24 cellular contexts compared by ENCODE assay signal in the genomic region with DNA sequence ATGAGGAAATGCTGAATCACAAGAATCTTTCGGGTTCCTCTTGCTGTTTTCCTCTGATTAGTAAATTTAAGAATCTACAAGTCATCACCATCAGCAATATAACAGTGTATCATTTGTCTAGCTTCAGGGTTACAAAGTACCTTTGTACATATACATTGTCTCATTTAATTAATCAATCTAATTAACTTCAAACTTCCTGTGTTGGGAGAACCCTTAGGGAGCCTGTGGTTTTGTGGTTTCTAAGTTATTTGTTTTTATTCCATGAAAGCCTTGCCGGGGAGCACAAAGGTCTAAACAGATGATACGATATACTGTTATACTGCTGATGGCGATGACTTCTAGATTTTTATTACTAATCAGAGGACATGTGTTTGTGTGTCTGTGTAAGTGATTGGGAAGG. TPM values are rescaled to one million over a fixed set of nuclear protein-coding genes. Genes with fewer than 3 reads are reported as not detected.
DNase-seq lines count a peak whose midpoint lies in the region; TF ChIP-seq lines count a peak whose summit lies in the region.
"Had no signal": no experiment of that assay in that cellular context is flagged by ENCODE, and none has a peak within 500 bp of the region (broad histone marks: within the 10 kb centered on the region; RNA-seq: fewer than 3 reads in every experiment).

No MANE protein-coding gene starts in this region.

- TF ChIP-seq CTCF in osteoblast (IDR thresholded peaks at IDR 0.05; ENCODE audit: extremely low read depth, low read depth, low read length): no peak

- no peak overlapping the region for H3K4me2 ChIP-seq in osteoblast (ENCODE audit: insufficient read depth, low read length)

- no peak overlapping the region for H3K4me3 ChIP-seq in osteoblast (ENCODE audit: insufficient read depth, low read length)
- H3K4me3 ChIP-seq: body of pancreas, gastrocnemius medialis, GM12878, mucosa of descending colon, sigmoid colon, transverse colon had no signal

- H2AFZ ChIP-seq in osteoblast (ENCODE audit: low read length): no peak overlapping the region
- H2AFZ ChIP-seq: parathyroid adenoma had no signal

- peaks cover 90% of the 10 kb centered on the region for H4K20me1 ChIP-seq in osteoblast (ENCODE audit: insufficient read depth, low read length)

- no peaks in the 10 kb centered on the region for H3K9me3 ChIP-seq in osteoblast (ENCODE audit: low read depth, low read length)
- H3K9me3 ChIP-seq: body of pancreas, gastrocnemius medialis, mucosa of descending colon, sigmoid colon, transverse colon had no signal

- DNase-seq in Daoy (ENCODE audit: low read depth) (peak; percentile 17), HT1080 (ENCODE audit: low read depth) (peak; percentile 9), SW480 (ENCODE audit: low spot score) (peak; percentile 45), osteoblast (ENCODE audit: insufficient read length, low spot score, missing footprints) (no peak), dedifferentiated amniotic fluid mesenchymal stem cell (ENCODE audit: extremely low spot score) (no peak), SW 1271 (lab: John Stamatoyannopoulos, UW) (no peak), medulla oblongata (ENCODE audit: extremely low spot score) (no peak)
- DNase-seq: activated CD4-positive, alpha-beta T cell treated with anti-CD3 and anti-CD28 coated beads for 1 hour; activated gamma-delta T cell; AML-193; body of pancreas; effector memory CD8-positive, alpha-beta T cell; gastrocnemius medialis; H7; mucosa of descending colon; NCI-H1105 treated with DMSO at 0.1 percent for 48 hours; NCI-H2081; NCI-H345; NCI-H82; nephron progenitor cell; sigmoid colon; transverse colon had no signal

- peaks cover 66% of the 10 kb centered on the region for H3K36me3 ChIP-seq in osteoblast (ENCODE audit: insufficient read depth, low read length)
- H3K36me3 ChIP-seq: gastrocnemius medialis, sigmoid colon, transverse colon had no signal

- H3K27me3 ChIP-seq in osteoblast (ENCODE audit: insufficient read depth, low read length): no peaks in the 10 kb centered on the region
- H3K27me3 ChIP-seq: gastrocnemius medialis, sigmoid colon, transverse colon had no signal

- H3K4me1 ChIP-seq in osteoblast (ENCODE audit: insufficient read depth, low read length): peaks cover 20% of the 10 kb centered on the region

- H3K79me2 ChIP-seq in osteoblast (ENCODE audit: insufficient read depth, low read length): peaks cover 90% of the 10 kb centered on the region

- peak overlapping the region; percentile 57 for H3K27ac ChIP-seq in osteoblast (ENCODE audit: low read depth, low read length)
- H3K27ac ChIP-seq: body of pancreas, parathyroid adenoma, sigmoid colon, transverse colon had no signal

RNA-seq across cellular contexts. Expression of gene TIMP3, which starts 41.0 kb away (rescaled TPM):
- 25.4 and 26.1 TPM in 2 replicates for total RNA-seq in Daoy (2014; rRNA removed; shearing (Covaris generic))
- total RNA-seq in HT1080 (2014; rRNA removed; shearing (Covaris generic)): 8.6 and 10.4 TPM in 2 replicates
- 8.8 and 9.2 TPM in 2 replicates for polyA plus RNA-seq in HT1080 (2015; cell fraction: cytosol; rRNA removed)
- polyA plus RNA-seq in HT1080 (2015; cell fraction: nucleus; rRNA removed): 9.8 and 11.6 TPM in 2 replicates
- 1,020 and 1,293 TPM in 2 replicates for total RNA-seq in osteoblast

Comparison
In these comparisons a context has a peak if more than half of its experiments do, and no peak if none do; other contexts are left out.
1. DNase-seq: peak in Daoy (single experiment), HT1080 (single experiment) and SW480 (single experiment); none in osteoblast (single experiment), dedifferentiated amniotic fluid mesenchymal stem cell (single experiment), SW 1271 (0 of 2) and medulla oblongata (single experiment).
2. RNA of gene TIMP3, which starts 41.0 kb away (total RNA-seq): 1,020 to 1,293 TPM in osteoblast; 25.4 to 26.1 TPM in Daoy and 8.6 to 10.4 TPM in HT1080; every median in the first group is over 10 times any median in the second.